In the genomic region with DNA sequence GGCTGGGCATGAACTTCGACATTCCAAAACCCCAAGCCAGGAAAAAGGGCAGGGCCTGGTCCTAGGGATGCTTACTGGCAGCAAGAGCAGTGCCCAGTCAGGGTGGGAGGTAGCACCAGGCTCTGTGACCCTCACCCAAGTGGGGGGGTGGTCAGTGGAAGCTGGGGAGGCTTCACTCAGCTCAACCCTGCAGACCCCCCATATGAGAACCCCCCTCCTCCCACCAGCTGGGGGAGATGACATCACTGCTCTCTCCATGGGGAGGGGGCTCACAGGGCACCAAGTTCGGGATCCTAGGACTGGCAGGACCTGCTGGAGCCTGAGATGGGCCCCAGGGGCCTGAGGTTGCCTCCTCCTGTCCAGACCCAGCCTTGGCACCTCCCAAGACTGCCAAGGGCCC, we compare ENCODE assay signal across 22 cellular contexts. TPM values are rescaled to one million over a fixed set of nuclear protein-coding genes. Genes with fewer than 3 reads are reported as not detected.
DNase-seq lines count a peak whose midpoint lies in the region; ATAC-seq, FAIRE-seq and TF ChIP-seq lines count a peak whose summit lies in the region.
"Had no signal": no experiment of that assay in that cellular context is flagged by ENCODE, and none has a peak within 500 bp of the region (broad histone marks: within the 10 kb centered on the region; RNA-seq: fewer than 3 reads in every experiment).

No MANE protein-coding gene starts in this region.

- H3K9me3 ChIP-seq in mammary epithelial cell (replicated peaks; ENCODE audit: insufficient read depth, low read length) (no peaks in the 10 kb centered on the region), breast epithelium (no peaks in the 10 kb centered on the region), K562 (replicated peaks; ENCODE audit: control insufficient read depth, insufficient read depth, low read depth, low read length) (no peaks in the 10 kb centered on the region)
- H3K9me3 ChIP-seq: BLaER1, Caco-2 had no signal

- ATAC-seq in K562 (no peak), HG03196 (IDR thresholded peaks at IDR 0.05; ENCODE audit: unreplicated experiment) (no peak)
- ATAC-seq: CD8-positive, alpha-beta T cell had no signal

- TF ChIP-seq EP300 in K562 (IDR thresholded peaks at IDR 0.05; ENCODE audit: low read length): no peak

- BruUV-seq in mammary epithelial cell (replicated peaks; lab: Mats Ljungman, UMichigan) (TSS peak; percentile 30), K562 (replicated peaks; lab: Mats Ljungman, UMichigan) (no TSS peak)

- TF ChIP-seq POLR2A in breast epithelium (IDR thresholded peaks at IDR 0.05) (no peak), K562 (conservative IDR thresholded peaks at IDR 0.05) (no peak)

- no peak overlapping the region for H2AFZ ChIP-seq in mammary epithelial cell (ENCODE audit: low read depth, low read length)
- H2AFZ ChIP-seq in K562 (ENCODE audit: low read depth, low read length): no peak overlapping the region

- H3K27me3 Mint-ChIP-seq in HFFc6 (ENCODE audit: insufficient read depth): peaks cover 26% of the 10 kb centered on the region
- H3K27me3 Mint-ChIP-seq: B cell; CD4-positive, CD25-positive, alpha-beta regulatory T cell had no signal

- no peak overlapping the region for H3K4me3 Mint-ChIP-seq in HFFc6
- H3K4me3 Mint-ChIP-seq: B cell; CD4-positive, CD25-positive, alpha-beta regulatory T cell; CD8-positive, alpha-beta T cell had no signal

- in situ Hi-C loops in mammary epithelial cell (cut with MboI; ENCODE audit: low sequenced_read_pairs in 2 of 2): no loop called here
- in situ Hi-C loops in K562 (cut with MboI): no loop called here

- H3K4me2 ChIP-seq in mammary epithelial cell (ENCODE audit: insufficient read depth, low read depth, low read length) (no peak overlapping the region), K562 (ENCODE audit: insufficient read depth, low read length) (no peak overlapping the region)
- H3K4me2 ChIP-seq: BLaER1 had no signal

- H3K4me1 Mint-ChIP-seq in HFFc6 (ENCODE audit: low read depth): peaks cover 30% of the 10 kb centered on the region

- no peaks in the 10 kb centered on the region for H3K36me3 Mint-ChIP-seq in HFFc6 (ENCODE audit: low read depth)
- H3K36me3 Mint-ChIP-seq: CD4-positive, CD25-positive, alpha-beta regulatory T cell had no signal

- H3K36me3 ChIP-seq in mammary epithelial cell (ENCODE audit: insufficient read depth, low read length): no peaks in the 10 kb centered on the region
- H3K36me3 ChIP-seq in breast epithelium: no peaks in the 10 kb centered on the region
- H3K36me3 ChIP-seq in K562 (ENCODE audit: control insufficient read depth, insufficient read depth, low read length): peaks cover 6% of the 10 kb centered on the region; the same call in 1 of the 3 replicates

- H3K4me1 ChIP-seq in mammary epithelial cell (ENCODE audit: insufficient read depth, low read length) (peaks cover 36% of the 10 kb centered on the region), breast epithelium (peaks cover 1 to 3% of the 10 kb centered on the region in 2 donors), K562 (replicated peaks in 1 of 2; ENCODE audit: control insufficient read depth in 2 of 2, insufficient read depth in 2 of 2, low read length in 2 of 2) (peaks cover 7 to 93% of the 10 kb centered on the region in 2 experiments)

- H4K20me1 ChIP-seq in mammary epithelial cell (ENCODE audit: insufficient read depth, low read length) (no peaks in the 10 kb centered on the region), K562 (replicated peaks; ENCODE audit: control insufficient read depth, insufficient read depth, low read length) (no peaks in the 10 kb centered on the region)

- CTCF ChIA-PET in mammary epithelial cell (lab: Charles Lee; ENCODE audit: low non-redundant PET): no interaction called here
- CTCF ChIA-PET in K562 (lab: Yijun Ruan, JAX; ENCODE audit: low intra/inter-chr PET ratio): no interaction called here

- TF ChIP-seq CTCF in mammary epithelial cell (conservative IDR thresholded peaks at IDR 0.05 in 1 of 2, IDR thresholded peaks at IDR 0.05 in 1 of 2; ENCODE audit: extremely low read depth in 1 of 2, insufficient read depth in 1 of 2, low read depth in 1 of 2, low read length in 2 of 2) (no peak), breast epithelium (IDR thresholded peaks at IDR 0.05) (no peak), HFFc6 (IDR thresholded peaks at IDR 0.05) (no peak), K562 (IDR thresholded peaks at IDR 0.05 in 2 of 3, conservative IDR thresholded peaks at IDR 0.05 in 1 of 3; ENCODE audit: insufficient read depth in 2 of 3, low read depth in 1 of 3, low read length in 3 of 3) (no peak)

- no peaks in the 10 kb centered on the region for H3K9me1 ChIP-seq in K562 (ENCODE audit: control insufficient read depth, insufficient read depth, low read length)

- H3K4me3 ChIP-seq in mammary epithelial cell (replicated peaks in 1 of 3; ENCODE audit: insufficient read depth in 1 of 3, low read depth in 2 of 3, low read length in 3 of 3) (no peak overlapping the region), breast epithelium (no peak overlapping the region), K562 (no peak overlapping the region)
- H3K4me3 ChIP-seq: BLaER1 had no signal

- no peak for TF ChIP-seq RAD21 in K562 (CRISPR knock-in tag; conservative IDR thresholded peaks at IDR 0.05 in 1 of 2, IDR thresholded peaks at IDR 0.05 in 1 of 2)

- H3K27me3 ChIP-seq in mammary epithelial cell (ENCODE audit: insufficient read depth, low read length): no peaks in the 10 kb centered on the region
- no peaks in the 10 kb centered on the region for H3K27me3 ChIP-seq in breast epithelium
- no peaks in the 10 kb centered on the region for H3K27me3 ChIP-seq in K562 (ENCODE audit: control insufficient read depth in 2 of 2, insufficient read depth in 2 of 2, low read length in 2 of 2)
- H3K27me3 ChIP-seq: BLaER1 had no signal

- dilution Hi-C loops in mammary epithelial cell (cut with HindIII; ENCODE audit: low sequenced_read_pairs): no loop called here

- H3K9ac ChIP-seq in mammary epithelial cell (ENCODE audit: insufficient read depth, low read length) (no peak overlapping the region), K562 (ENCODE audit: insufficient read depth in 1 of 2, low read depth in 2 of 2, low read length in 2 of 2) (no peak overlapping the region; a peak in 1 of 4 replicates)
- H3K9ac ChIP-seq: BLaER1 had no signal

- H3K79me2 ChIP-seq in mammary epithelial cell (ENCODE audit: insufficient read depth, low read length) (no peaks in the 10 kb centered on the region), K562 (ENCODE audit: control insufficient read depth, insufficient read depth, low read length) (no peaks in the 10 kb centered on the region; the same call in 2 of the 3 replicates)

- no peaks in the 10 kb centered on the region for H3K9me3 Mint-ChIP-seq in HFFc6
- H3K9me3 Mint-ChIP-seq: CD4-positive, CD25-positive, alpha-beta regulatory T cell; CD8-positive, alpha-beta T cell had no signal

- H3K27ac Mint-ChIP-seq in HFFc6: 0 out of 2 replicates have a peak overlapping the region, but pooled peaks have one; percentile 16
- H3K27ac Mint-ChIP-seq: B cell; CD4-positive, CD25-positive, alpha-beta regulatory T cell; CD8-positive, alpha-beta T cell had no signal

- intact Hi-C loops in mammary epithelial cell (cut with micrococcal nuclease) (no loop called here), breast epithelium (cut with DNase I; ENCODE audit: low total_unique reads) (no loop called here), K562 (cut with micrococcal nuclease) (no loop called here)

- no peak for DNase-seq in mammary epithelial cell
- DNase-seq in breast epithelium (ENCODE audit: low spot score in 2 of 2): no peak
- no peak for DNase-seq in HFFc6
- no peak for DNase-seq in K562 (ENCODE audit: extremely low read depth in 1 of 4, low spot score in 3 of 4)
- DNase-seq in activated CD4-positive, alpha-beta T cell treated with anti-CD3 and anti-CD28 coated beads, Interleukin-2, amount 50 U/mL, for 48 hours: no peak
- DNase-seq in NCI-H2171 treated with DMSO at 0.1 percent for 48 hours (lab: John Stamatoyannopoulos, UW): no peak
- DNase-seq: Caco-2; CD4-positive, CD25-positive, alpha-beta regulatory T cell; CD8-positive, alpha-beta T cell; DMS153; DND-41; GOT3; HCEC 1CT had no signal

- no peak overlapping the region for H3K27ac ChIP-seq in mammary epithelial cell (ENCODE audit: insufficient read depth, low read depth, low read length)
- H3K27ac ChIP-seq in breast epithelium: no peak overlapping the region
- H3K27ac ChIP-seq in K562 (ENCODE audit: extremely low read depth, low read depth, low read length): no peak overlapping the region
- H3K27ac ChIP-seq: 22Rv1, C4-2B had no signal

- no peak for FAIRE-seq in K562 (lab: Jason Lieb, UNC)
- FAIRE-seq: A204.1, G401.6, GM12892, H54 had no signal

- 13% methylated on average over 1 of the region's 2 CpGs for WGBS in mammary epithelial cell (ENCODE audit: low coverage, missing lambda C conversion rate)
- WGBS in K562 (ENCODE audit: insufficient coverage, low coverage, missing lambda C conversion rate): 36% methylated on average over 2 of the region's 2 CpGs

- POLR2A ChIA-PET in K562 (lab: Yijun Ruan, JAX): interaction anchor here (1.8 kb wide), 1 partner anchor 9 kb away, joined by 4 read pairs; no protein-coding TSS in a partner anchor

RNA-seq across cellular contexts. Expression of gene DNLZ, which starts 4.7 kb away (rescaled TPM):
- 10 to 100 TPM; 11.7 to 33.9 TPM for total RNA-seq in mammary epithelial cell
- polyA plus RNA-seq in mammary epithelial cell: 13.8 TPM
- not detected for polyA minus RNA-seq in mammary epithelial cell
- total RNA-seq in breast epithelium: 10 to 100 TPM; 35.4 to 57.4 (median 40.0) TPM
- total RNA-seq in HFFc6 (2021; fragmentation: NEBNext Ultra II Directional; extraction: Animal tissue kit (Norgen Biotek cat#: 25700)): 10 to 100 TPM; 28.5 to 33.3 (median 30.4) TPM
- total RNA-seq in K562 (2011; cell fraction: chromatin; rRNA removed; ENCODE audit: low replicate concordance): 3.5 and 12.0 TPM in 2 replicates
- total RNA-seq in K562 (2011; cell fraction: nucleolus; rRNA removed): 9.3 and 11.7 TPM in 2 replicates
- 3.4 and 4.8 TPM in 2 replicates for total RNA-seq in K562 (2011; cell fraction: nucleoplasm; rRNA removed)
- 44.6 and 56.7 TPM in 2 replicates for total RNA-seq in K562 (2014; rRNA removed)
- total RNA-seq in K562 (2014; rRNA removed; fragmentation: Illumina TruSeq; extraction: Trizol): 2.2 and 3.4 TPM in 2 replicates
- total RNA-seq in K562 (2015; rRNA removed; fragmentation: Illumina TruSeq; extraction: Trizol): 10.0 and 10.8 TPM in 2 replicates
- 25.6 and 25.8 TPM in 2 replicates for total RNA-seq in K562 (2021)
- 3.1 and 3.2 TPM in 2 replicates for polyA plus RNA-seq in K562 (2011; rRNA removed)
- 7.6 and 27.3 TPM in 2 replicates for polyA plus RNA-seq in K562 (2011; cell fraction: cytosol; rRNA removed)
- polyA plus RNA-seq in K562 (2011; cell fraction: nucleus; rRNA removed): 4.2 and 7.4 TPM in 2 replicates
- 8.5 and 15.9 TPM in 2 replicates for polyA plus RNA-seq in K562 (2012)
- polyA plus RNA-seq in K562 (2014; fragmentation: Illumina TruSeq; extraction: Trizol): 2.2 and 4.2 TPM in 2 replicates
- under 1 TPM; 0.17 to 0.36 TPM for polyA plus RNA-seq in K562 (2014; fragmentation: Nextera tagmentation; extraction: Ambion mirVana)
- 22.1 and 29.8 TPM in 2 replicates for polyA plus RNA-seq in K562 (2014; rRNA removed)
- 0.28 TPM in 1 of 2 replicates, not detected in the other for polyA minus RNA-seq in K562 (2011; rRNA and poly(A)+ RNA removed)
- 2.6 and 3.4 TPM in 2 replicates for polyA minus RNA-seq in K562 (2011; cell fraction: cytosol; rRNA and poly(A)+ RNA removed)
- 2.9 and 3.6 TPM in 2 replicates for polyA minus RNA-seq in K562 (2011; cell fraction: nucleus; rRNA and poly(A)+ RNA removed)

RNA-seq across cellular contexts. Expression of gene CARD9, which starts 14.6 kb away (rescaled TPM):
- total RNA-seq in mammary epithelial cell: 1 to 10 TPM in 1 of 2 donors, under 1 TPM in 1; 0.47 to 1.0 TPM
- polyA plus RNA-seq in mammary epithelial cell: 0.14 TPM
- polyA minus RNA-seq in mammary epithelial cell: not detected
- 1 to 10 TPM; 3.0 to 7.6 (median 3.3) TPM for total RNA-seq in breast epithelium
- 10 to 100 TPM in 2 of 6 experiments, 1 to 10 TPM in 4; 2.9 to 19.0 (median 3.2) TPM for total RNA-seq in HFFc6 (2021; fragmentation: NEBNext Ultra II Directional; extraction: Animal tissue kit (Norgen Biotek cat#: 25700))
- total RNA-seq in K562 (2011; cell fraction: chromatin; rRNA removed; ENCODE audit: low replicate concordance): 37.4 and 149 TPM in 2 replicates
- 92.6 and 92.9 TPM in 2 replicates for total RNA-seq in K562 (2011; cell fraction: nucleolus; rRNA removed)
- 39.7 and 46.5 TPM in 2 replicates for total RNA-seq in K562 (2011; cell fraction: nucleoplasm; rRNA removed)
- total RNA-seq in K562 (2014; rRNA removed): 37.6 and 40.1 TPM in 2 replicates
- total RNA-seq in K562 (2014; rRNA removed; fragmentation: Illumina TruSeq; extraction: Trizol): 3.5 and 3.6 TPM in 2 replicates
- 14.6 and 15.8 TPM in 2 replicates for total RNA-seq in K562 (2015; rRNA removed; fragmentation: Illumina TruSeq; extraction: Trizol)
- total RNA-seq in K562 (2021): 35.6 and 42.7 TPM in 2 replicates
- polyA plus RNA-seq in K562 (2011; rRNA removed): 9.7 and 27.8 TPM in 2 replicates
- polyA plus RNA-seq in K562 (2011; cell fraction: cytosol; rRNA removed): 10.5 and 13.4 TPM in 2 replicates
- polyA plus RNA-seq in K562 (2011; cell fraction: nucleus; rRNA removed): 231 and 234 TPM in 2 replicates
- polyA plus RNA-seq in K562 (2012): 21.9 and 61.0 TPM in 2 replicates
- 4.7 and 13.2 TPM in 2 replicates for polyA plus RNA-seq in K562 (2014; fragmentation: Illumina TruSeq; extraction: Trizol)
- 1 to 10 TPM; 1.7 to 2.0 TPM for polyA plus RNA-seq in K562 (2014; fragmentation: Nextera tagmentation; extraction: Ambion mirVana)
- polyA plus RNA-seq in K562 (2014; rRNA removed): 40.4 and 53.0 TPM in 2 replicates
- polyA minus RNA-seq in K562 (2011; rRNA and poly(A)+ RNA removed): 4.8 and 5.0 TPM in 2 replicates
- polyA minus RNA-seq in K562 (2011; cell fraction: cytosol; rRNA and poly(A)+ RNA removed): 7.2 and 12.8 TPM in 2 replicates
- polyA minus RNA-seq in K562 (2011; cell fraction: nucleus; rRNA and poly(A)+ RNA removed): 25.8 and 55.4 TPM in 2 replicates

RNA-seq across cellular contexts. Expression of gene GPSM1, which starts 31.5 kb away (rescaled TPM):
- total RNA-seq in mammary epithelial cell (10 to 100 TPM; 34.3 to 34.4 TPM), breast epithelium (10 to 100 TPM in 1 of 3 donors, 1 to 10 TPM in 2; 5.6 to 19.0 (median 8.6) TPM), K562 (2014; rRNA removed) (12.7 and 16.0 TPM in 2 replicates), K562 (2014; rRNA removed; fragmentation: Illumina TruSeq; extraction: Trizol) (0.54 and 0.76 TPM in 2 replicates), K562 (2015; rRNA removed; fragmentation: Illumina TruSeq; extraction: Trizol) (3.1 and 4.1 TPM in 2 replicates), K562 (2021) (12.4 and 14.2 TPM in 2 replicates)
- polyA plus RNA-seq in mammary epithelial cell (9.1 TPM), K562 (2011; rRNA removed) (5.4 and 6.7 TPM in 2 replicates), K562 (2014; fragmentation: Illumina TruSeq; extraction: Trizol) (1.9 and 5.2 TPM in 2 replicates), K562 (2014; fragmentation: Nextera tagmentation; extraction: Ambion mirVana) (under 1 TPM; 0.04 to 0.10 TPM), K562 (2014; rRNA removed) (9.2 and 10.1 TPM in 2 replicates)
- polyA minus RNA-seq in mammary epithelial cell: 2.2 TPM
- total RNA-seq in HFFc6 (2021; fragmentation: NEBNext Ultra II Directional; extraction: Animal tissue kit (Norgen Biotek cat#: 25700)): 10 to 100 TPM; 50.9 to 60.2 (median 55.0) TPM
- 13.9 and 58.1 TPM in 2 replicates for total RNA-seq in K562 (2011; cell fraction: chromatin; rRNA removed; ENCODE audit: low replicate concordance)
- 30.3 and 36.2 TPM in 2 replicates for total RNA-seq in K562 (2011; cell fraction: nucleolus; rRNA removed)
- total RNA-seq in K562 (2011; cell fraction: nucleoplasm; rRNA removed): 16.3 and 19.9 TPM in 2 replicates
- 5.4 and 23.3 TPM in 2 replicates for polyA plus RNA-seq in K562 (2011; cell fraction: cytosol; rRNA removed)
- 21.3 and 47.7 TPM in 2 replicates for polyA plus RNA-seq in K562 (2011; cell fraction: nucleus; rRNA removed)
- polyA plus RNA-seq in K562 (2012): 5.3 and 13.8 TPM in 2 replicates
- polyA minus RNA-seq in K562 (2011; rRNA and poly(A)+ RNA removed): 1.4 and 3.0 TPM in 2 replicates
- polyA minus RNA-seq in K562 (2011; cell fraction: cytosol; rRNA and poly(A)+ RNA removed): 7.8 and 9.2 TPM in 2 replicates
- 12.7 and 13.3 TPM in 2 replicates for polyA minus RNA-seq in K562 (2011; cell fraction: nucleus; rRNA and poly(A)+ RNA removed)

RNA-seq across cellular contexts. Expression of gene SNAPC4, which starts 41.1 kb away (rescaled TPM):
- total RNA-seq in mammary epithelial cell: 1 to 10 TPM; 7.0 to 9.2 TPM
- 2.9 TPM for polyA plus RNA-seq in mammary epithelial cell
- 0.52 TPM for polyA minus RNA-seq in mammary epithelial cell
- 1 to 10 TPM; 4.6 to 7.5 (median 6.7) TPM for total RNA-seq in breast epithelium
- 1 to 10 TPM; 6.2 to 9.4 (median 6.5) TPM for total RNA-seq in HFFc6 (2021; fragmentation: NEBNext Ultra II Directional; extraction: Animal tissue kit (Norgen Biotek cat#: 25700))
- total RNA-seq in K562 (2011; cell fraction: chromatin; rRNA removed; ENCODE audit: low replicate concordance): 42.9 and 79.4 TPM in 2 replicates
- total RNA-seq in K562 (2011; cell fraction: nucleolus; rRNA removed): 32.0 TPM in 2 replicates
- 23.1 and 26.3 TPM in 2 replicates for total RNA-seq in K562 (2011; cell fraction: nucleoplasm; rRNA removed)
- 14.4 and 15.8 TPM in 2 replicates for total RNA-seq in K562 (2014; rRNA removed)
- total RNA-seq in K562 (2014; rRNA removed; fragmentation: Illumina TruSeq; extraction: Trizol): 7.1 and 8.8 TPM in 2 replicates
- total RNA-seq in K562 (2015; rRNA removed; fragmentation: Illumina TruSeq; extraction: Trizol): 9.3 and 11.1 TPM in 2 replicates
- 17.1 and 18.7 TPM in 2 replicates for total RNA-seq in K562 (2021)
- polyA plus RNA-seq in K562 (2011; rRNA removed): 4.4 and 4.5 TPM in 2 replicates
- polyA plus RNA-seq in K562 (2011; cell fraction: cytosol; rRNA removed): 3.2 and 7.4 TPM in 2 replicates
- 16.1 and 32.6 TPM in 2 replicates for polyA plus RNA-seq in K562 (2011; cell fraction: nucleus; rRNA removed)
- 9.7 and 10.5 TPM in 2 replicates for polyA plus RNA-seq in K562 (2012)
- 8.8 and 9.0 TPM in 2 replicates for polyA plus RNA-seq in K562 (2014; fragmentation: Illumina TruSeq; extraction: Trizol)
- polyA plus RNA-seq in K562 (2014; fragmentation: Nextera tagmentation; extraction: Ambion mirVana): under 1 TPM; 0.21 to 0.46 TPM
- polyA plus RNA-seq in K562 (2014; rRNA removed): 18.7 and 21.8 TPM in 2 replicates
- 6.7 and 10.2 TPM in 2 replicates for polyA minus RNA-seq in K562 (2011; rRNA and poly(A)+ RNA removed)
- polyA minus RNA-seq in K562 (2011; cell fraction: cytosol; rRNA and poly(A)+ RNA removed): 6.1 and 7.4 TPM in 2 replicates
- 8.3 and 11.7 TPM in 2 replicates for polyA minus RNA-seq in K562 (2011; cell fraction: nucleus; rRNA and poly(A)+ RNA removed)

RNA-seq across cellular contexts. Expression of gene ENTR1, which starts 51.5 kb away (rescaled TPM):
- total RNA-seq in mammary epithelial cell: 10 to 100 TPM; 28.5 to 62.0 TPM
- 37.1 TPM for polyA plus RNA-seq in mammary epithelial cell
- polyA minus RNA-seq in mammary epithelial cell: 38.7 TPM
- total RNA-seq in breast epithelium: 10 to 100 TPM; 23.7 to 54.4 (median 36.0) TPM
- total RNA-seq in HFFc6 (2021; fragmentation: NEBNext Ultra II Directional; extraction: Animal tissue kit (Norgen Biotek cat#: 25700)): 10 to 100 TPM; 40.8 to 55.1 (median 43.7) TPM
- 129 and 278 TPM in 2 replicates for total RNA-seq in K562 (2011; cell fraction: chromatin; rRNA removed; ENCODE audit: low replicate concordance)
- total RNA-seq in K562 (2011; cell fraction: nucleolus; rRNA removed): 185 and 197 TPM in 2 replicates
- 143 and 151 TPM in 2 replicates for total RNA-seq in K562 (2011; cell fraction: nucleoplasm; rRNA removed)
- 79.0 and 88.8 TPM in 2 replicates for total RNA-seq in K562 (2014; rRNA removed)
- 38.1 and 38.3 TPM in 2 replicates for total RNA-seq in K562 (2014; rRNA removed; fragmentation: Illumina TruSeq; extraction: Trizol)
- 61.3 and 65.5 TPM in 2 replicates for total RNA-seq in K562 (2015; rRNA removed; fragmentation: Illumina TruSeq; extraction: Trizol)
- 101 and 104 TPM in 2 replicates for total RNA-seq in K562 (2021)
- 77.3 and 92.6 TPM in 2 replicates for polyA plus RNA-seq in K562 (2011; rRNA removed)
- polyA plus RNA-seq in K562 (2011; cell fraction: cytosol; rRNA removed): 45.3 and 59.9 TPM in 2 replicates
- 432 and 490 TPM in 2 replicates for polyA plus RNA-seq in K562 (2011; cell fraction: nucleus; rRNA removed)
- 54.6 and 62.9 TPM in 2 replicates for polyA plus RNA-seq in K562 (2012)
- polyA plus RNA-seq in K562 (2014; fragmentation: Illumina TruSeq; extraction: Trizol): 72.6 and 75.9 TPM in 2 replicates
- polyA plus RNA-seq in K562 (2014; fragmentation: Nextera tagmentation; extraction: Ambion mirVana): 1 to 10 TPM; 6.7 to 9.6 TPM
- polyA plus RNA-seq in K562 (2014; rRNA removed): 106 and 108 TPM in 2 replicates
- polyA minus RNA-seq in K562 (2011; rRNA and poly(A)+ RNA removed): 19.2 and 21.9 TPM in 2 replicates
- polyA minus RNA-seq in K562 (2011; cell fraction: cytosol; rRNA and poly(A)+ RNA removed): 33.9 and 46.1 TPM in 2 replicates
- 76.5 and 84.3 TPM in 2 replicates for polyA minus RNA-seq in K562 (2011; cell fraction: nucleus; rRNA and poly(A)+ RNA removed)
